In the genomic region with DNA sequence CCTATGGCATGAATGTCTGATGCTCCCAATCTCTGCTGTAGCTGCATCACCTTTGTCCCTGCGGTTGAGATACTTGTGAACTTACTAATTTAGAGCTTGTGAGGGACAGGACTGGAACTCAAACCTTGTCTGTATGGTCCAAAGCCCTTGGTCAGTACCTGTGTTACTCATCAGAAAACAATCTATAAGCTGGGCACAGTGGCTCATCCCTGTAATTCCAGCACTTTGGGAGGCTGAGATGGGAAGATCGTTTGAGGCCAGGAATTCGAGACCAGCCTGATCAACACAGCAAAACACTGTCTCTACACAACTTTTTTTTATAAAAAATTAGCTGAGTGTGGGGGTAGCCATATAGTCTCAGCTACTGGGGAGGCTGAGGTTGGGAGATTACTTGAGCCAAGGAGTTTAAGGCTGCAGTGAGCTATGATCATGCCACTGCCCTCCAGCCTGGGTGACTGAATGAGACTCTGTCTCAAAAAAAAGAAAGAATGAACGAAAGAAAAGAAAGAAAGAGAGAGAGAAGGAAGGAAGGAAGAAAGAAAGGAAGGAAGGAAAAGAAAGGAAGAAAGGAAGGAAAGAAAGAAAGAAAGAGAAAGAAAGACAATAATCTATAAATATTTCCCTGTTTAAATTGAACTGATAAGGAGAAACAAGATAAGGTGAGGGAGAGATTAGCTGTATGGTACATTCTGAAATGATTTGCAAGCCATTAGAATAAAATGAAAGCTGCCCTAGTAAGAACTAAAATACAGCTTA, we compare ENCODE assay signal across 24 cellular contexts.
"Had no signal": no experiment of that assay in that cellular context is flagged by ENCODE, and none has a peak within 500 bp of the region (broad histone marks: within the 10 kb centered on the region; RNA-seq: fewer than 3 reads in every experiment).

No MANE protein-coding gene starts in this region.

- ATAC-seq: foreskin keratinocyte; gastroesophageal sphincter; heart left ventricle; left ventricle myocardium superior; lower lobe of right lung; naive thymus-derived CD8-positive, alpha-beta T cell; right lobe of liver had no signal

- DNase-seq: cerebellar nuclear complex; effector memory CD4-positive, alpha-beta T cell; foreskin keratinocyte; heart left ventricle; left ventricle myocardium superior; lower lobe of right lung; naive thymus-derived CD8-positive, alpha-beta T cell; occipital lobe; ovary; posterior cingulate gyrus; right lobe of liver; small intestine; stimulated activated CD4-positive, alpha-beta T cell treated with anti-CD3 and anti-CD28 coated beads, Interleukin-15, amount 100 ng/mL, for 24 hours; stimulated activated CD4-positive, alpha-beta T cell treated with anti-CD3 and anti-CD28 coated beads, Interleukin-2, amount 100 ng/mL, for 48 hours; stimulated activated CD8-positive, alpha-beta memory T cell treated with anti-CD3 and anti-CD28 coated beads, Interleukin-4, amount 100 ng/mL, for 48 hours; stimulated activated naive CD4-positive, alpha-beta T cell treated with Interleukin-2 at 50 U/mL for 16 hours; stomach; testis; transverse colon had no signal

- H3K4me1 ChIP-seq: esophagus muscularis mucosa, foreskin keratinocyte, gastroesophageal sphincter, heart left ventricle, lower lobe of right lung, right lobe of liver, stomach, testis, transverse colon, vagina had no signal

- H3K4me3 Mint-ChIP-seq: dendritic cell treated with granulocyte-macrophage colony-stimulating factor and Interleukin-4, amounts not matched to agents 40 ng/mL and 50 ng/mL, for 4 days; naive thymus-derived CD8-positive, alpha-beta T cell had no signal

- H3K27ac ChIP-seq: esophagus muscularis mucosa, foreskin keratinocyte, gastroesophageal sphincter, heart left ventricle, hepatocyte, lower lobe of right lung, ovary, right lobe of liver, stomach, testis, transverse colon, vagina had no signal

- H3K27ac Mint-ChIP-seq: dendritic cell treated with granulocyte-macrophage colony-stimulating factor and Interleukin-4, amounts not matched to agents 40 ng/mL and 50 ng/mL, for 4 days; naive thymus-derived CD8-positive, alpha-beta T cell had no signal

- H3K36me3 ChIP-seq: esophagus muscularis mucosa, gastroesophageal sphincter, heart left ventricle, lower lobe of right lung, ovary, right lobe of liver, stomach, transverse colon, vagina had no signal

- H3K9me3 ChIP-seq: gastroesophageal sphincter, lower lobe of right lung, ovary, right lobe of liver, testis, transverse colon, vagina had no signal

- H3K4me3 ChIP-seq: esophagus muscularis mucosa, gastroesophageal sphincter, heart left ventricle, hepatocyte, lower lobe of right lung, ovary, right lobe of liver, stomach, testis, transverse colon, vagina had no signal

- H3K27me3 ChIP-seq: gastroesophageal sphincter, heart left ventricle, hepatocyte, ovary, right lobe of liver, testis, vagina had no signal
